Comparison of ENCODE assay signal across 9 cellular contexts in genomic region chr1:207890136-207890738, GRCh38. TPM values are rescaled to one million over a fixed set of nuclear protein-coding genes. Genes with fewer than 3 reads are reported as not detected.
DNase-seq lines count a peak whose midpoint lies in the region; ATAC-seq, FAIRE-seq and TF ChIP-seq lines count a peak whose summit lies in the region.
"Had no signal": no experiment of that assay in that cellular context is flagged by ENCODE, and none has a peak within 500 bp of the region (broad histone marks: within the 10 kb centered on the region; RNA-seq: fewer than 3 reads in every experiment).

No MANE protein-coding gene starts in this region.

- peak overlapping the region; percentile 57 for H2AFZ ChIP-seq in keratinocyte (ENCODE audit: control insufficient read depth, low read length)

- H3K36me3 ChIP-seq in keratinocyte (ENCODE audit: control insufficient read depth in 2 of 2, extremely low read depth in 1 of 2, insufficient read depth in 2 of 2, low read length in 2 of 2) (no peaks in the 10 kb centered on the region), stomach (no peaks in the 10 kb centered on the region)

- TF ChIP-seq POLR2A in H54 (IDR thresholded peaks at IDR 0.05; ENCODE audit: low read depth, low read length) (0 out of 2 replicates have a peak, but pooled peaks have one; percentile 24), stomach (IDR thresholded peaks at IDR 0.05) (no peak)

- FAIRE-seq in H54 (lab: Jason Lieb, UNC) (no peak), keratinocyte (lab: Jason Lieb, UNC) (peak; percentile 84)
- FAIRE-seq: colon had no signal

- no peaks in the 10 kb centered on the region for H4K20me1 ChIP-seq in keratinocyte (ENCODE audit: control insufficient read depth, extremely low read depth, insufficient read depth, low read length)

- no peaks in the 10 kb centered on the region for H3K79me2 ChIP-seq in keratinocyte (ENCODE audit: control insufficient read depth, insufficient read depth, low read length)

- peaks cover 26% of the 10 kb centered on the region for H3K4me1 ChIP-seq in keratinocyte (ENCODE audit: control insufficient read depth, extremely low read depth, insufficient read depth, low read length)
- peaks cover 32 to 52% (median 34%) of the 10 kb centered on the region in 4 donors for H3K4me1 ChIP-seq in stomach

- no peaks in the 10 kb centered on the region for H3K27me3 ChIP-seq in keratinocyte (ENCODE audit: control insufficient read depth, extremely low read depth, insufficient read depth, low read length)
- H3K27me3 ChIP-seq in stomach: no peaks in the 10 kb centered on the region

- no peaks in the 10 kb centered on the region for H3K9me3 ChIP-seq in keratinocyte (ENCODE audit: control insufficient read depth, low read depth, low read length)
- H3K9me3 ChIP-seq in stomach: no peaks in the 10 kb centered on the region

- peak overlapping the region; percentile 29 for H3K9ac ChIP-seq in keratinocyte (ENCODE audit: control insufficient read depth, extremely low read depth, insufficient read depth, low read length)

- no peaks in the 10 kb centered on the region for H3K9me1 ChIP-seq in keratinocyte (ENCODE audit: control insufficient read depth, extremely low read depth, insufficient read depth, low read length)

- no peak overlapping the region for H3K4me3 ChIP-seq in keratinocyte (ENCODE audit: control insufficient read depth in 2 of 3, extremely low read depth in 1 of 3, insufficient read depth in 2 of 3, low read depth in 1 of 3, low read length in 3 of 3)
- no peak overlapping the region for H3K4me3 ChIP-seq in stomach

- H3K27ac ChIP-seq in keratinocyte (ENCODE audit: control insufficient read depth, insufficient read depth, low read length) (peak overlapping the region; percentile 45), stomach (peak overlapping the region; percentile 26 to 86 (median 79))

- no peak for TF ChIP-seq CTCF in keratinocyte (optimal IDR thresholded peaks at IDR 0.05 in 1 of 3, IDR thresholded peaks at IDR 0.05 in 1 of 3, conservative IDR thresholded peaks at IDR 0.05 in 1 of 3; ENCODE audit: extremely low read depth in 1 of 3, insufficient read depth in 2 of 3, low read length in 3 of 3)
- no peak for TF ChIP-seq CTCF in stomach (IDR thresholded peaks at IDR 0.05)

- peak overlapping the region; percentile 53 for H3K4me2 ChIP-seq in keratinocyte (ENCODE audit: control insufficient read depth, extremely low read depth, insufficient read depth, low read depth, low read length)

- DNase-seq in H54 (ENCODE audit: insufficient read length, low spot score) (peak; percentile 56), amniotic epithelial cell (ENCODE audit: low read depth) (peak; percentile 75), keratinocyte (ENCODE audit: low read depth, low spot score) (no peak), stomach (peak; percentile 66)
- no peak for DNase-seq in stimulated activated naive CD4-positive, alpha-beta T cell treated with Interleukin-2 at 50 U/mL for 16 hours (lab: John Stamatoyannopoulos, UW)
- DNase-seq in effector CD4-positive, alpha-beta T cell: no peak
- DNase-seq in activated CD8-positive, alpha-beta memory T cell treated with anti-CD3 and anti-CD28 coated beads, Interleukin-2, amount 50 U/mL, for 4 hours: no peak

- no peak for TF ChIP-seq EP300 in stomach (IDR thresholded peaks at IDR 0.05)

- intact Hi-C loops in stomach (cut with DNase I; ENCODE audit: low total_unique reads): loop anchor here (5.0 kb wide), 1 partner anchor 67 kb away; no protein-coding TSS in a partner anchor

- ATAC-seq in GM21723 (IDR thresholded peaks at IDR 0.05; ENCODE audit: unreplicated experiment): no peak

- dilution Hi-C loops in keratinocyte (cut with MboI; ENCODE audit: extremely low pct_ligation_motif_present, low sequenced_read_pairs): no loop called here

- WGBS in stomach, 5 donors: 19 to 33% (median 28%) methylated on average over 4 of the region's 4 CpGs

RNA-seq across cellular contexts. Expression of gene CD34, which starts 20.7 kb away (rescaled TPM):
- polyA plus RNA-seq in keratinocyte (0.03 TPM in 1 of 3 replicates, not detected in the others), stomach (1 to 10 TPM; 3.2 to 9.2 (median 6.9) TPM)
- polyA plus RNA-seq in keratinocyte (2011; ENCODE audit: low read depth): not detected
- polyA plus RNA-seq in keratinocyte (2011; cell fraction: cytosol; rRNA removed): 0.05 TPM in 1 of 2 replicates, not detected in the other
- 0.05 TPM in 1 of 2 replicates, not detected in the other for polyA plus RNA-seq in keratinocyte (2011; cell fraction: nucleus; rRNA removed)
- 0.07 TPM in 1 of 2 replicates, not detected in the other for polyA plus RNA-seq in keratinocyte (2012; ENCODE audit: low replicate concordance)
- polyA minus RNA-seq in keratinocyte: not detected in 3 replicates
- polyA minus RNA-seq in keratinocyte (2011; cell fraction: cytosol; rRNA and poly(A)+ RNA removed): not detected
- not detected in 2 replicates for polyA minus RNA-seq in keratinocyte (2011; cell fraction: nucleus; rRNA and poly(A)+ RNA removed)
- 10 to 100 TPM in 4 of 5 donors, 1 to 10 TPM in 1; 9.4 to 31.2 (median 14.0) TPM for total RNA-seq in stomach

Comparison
In these comparisons a context has a peak if more than half of its experiments do, and no peak if none do; other contexts are left out.
1. DNase-seq: peak in H54 (single experiment), amniotic epithelial cell (single experiment) and stomach (single experiment); none in keratinocyte (single experiment), stimulated activated naive CD4-positive, alpha-beta T cell treated with Interleukin-2 at 50 U/mL for 16 hours (single experiment), effector CD4-positive, alpha-beta T cell (single experiment) and activated CD8-positive, alpha-beta memory T cell treated with anti-CD3 and anti-CD28 coated beads, Interleukin-2, amount 50 U/mL, for 4 hours (single experiment).